In the genomic region with DNA sequence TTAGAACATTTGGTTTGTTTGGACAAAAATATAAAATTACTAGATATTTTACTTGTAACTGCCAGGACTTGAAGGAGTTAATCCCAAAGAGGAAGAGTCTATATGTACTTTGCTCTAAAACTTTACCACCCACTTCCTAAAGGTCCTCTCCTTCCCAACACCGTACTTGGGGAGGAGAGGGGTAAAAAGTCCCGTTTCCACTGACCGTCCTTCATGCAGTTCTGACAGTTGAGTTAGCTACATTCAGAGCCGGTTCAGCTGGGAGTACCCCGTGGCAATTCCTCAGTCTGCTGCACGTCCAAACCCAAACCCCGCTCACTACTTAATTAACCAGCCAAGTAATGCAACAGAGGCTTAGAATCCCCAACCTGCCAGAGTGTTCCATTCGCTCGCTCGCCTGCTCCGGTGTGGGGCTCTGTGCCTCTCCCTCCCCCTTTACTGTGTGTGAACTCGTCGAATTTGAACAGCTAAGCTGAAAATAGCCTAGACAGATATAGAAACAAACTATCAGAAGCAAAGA, we compare ENCODE assay signal across 7 cellular contexts.
A peak's percentile ranks its signal among the peaks of the same experiment; 100 is the strongest.
DNase-seq lines count a peak whose midpoint lies in the region; ATAC-seq and TF ChIP-seq lines count a peak whose summit lies in the region.

No MANE protein-coding gene starts in this region.

- TF ChIP-seq CTCF in OCI-LY1 (IDR thresholded peaks at IDR 0.05; ENCODE audit: low read length): no peak

- H4K20me1 ChIP-seq in OCI-LY1 (ENCODE audit: insufficient read depth, low read length): peaks cover 10% of the 10 kb centered on the region; the same call in 1 of the 2 replicates

- intact Hi-C loops in activated naive CD4-positive, alpha-beta T cell treated with anti-CD3 and anti-CD28 coated beads for 36 hours (cut with micrococcal nuclease): loop anchor here (1.0 to 5.0 kb wide), 15 partner anchors 14 to 1982 kb away; partner anchors contain the start of genes ARL6IP5 and UBA3
- intact Hi-C loops in Right ventricle myocardium inferior (cut with DNase I): loop anchor here (2.0 to 5.0 kb wide), 4 partner anchors 37 to 521 kb away; no protein-coding TSS in a partner anchor

- no peaks in the 10 kb centered on the region for H3K9me2 ChIP-seq in OCI-LY1 (ENCODE audit: low read depth, low read length)

- no peaks in the 10 kb centered on the region for H3K9me3 Mint-ChIP-seq in activated naive CD4-positive, alpha-beta T cell treated with anti-CD3 and anti-CD28 coated beads for 36 hours

- H3K27me3 Mint-ChIP-seq in activated naive CD4-positive, alpha-beta T cell treated with anti-CD3 and anti-CD28 coated beads for 36 hours (ENCODE audit: low read depth): no peaks in the 10 kb centered on the region

- peak overlapping the region; percentile 43 for H3K9ac ChIP-seq in OCI-LY1 (ENCODE audit: low read length)

- ATAC-seq in GM21423 (IDR thresholded peaks at IDR 0.05; ENCODE audit: unreplicated experiment) (peak; percentile 40), Right ventricle myocardium inferior (peak; percentile 43)

- H3K27ac ChIP-seq in OCI-LY1 (ENCODE audit: low read depth, low read length, poor library complexity, severe bottlenecking): peak overlapping the region; percentile 36

- H3F3A ChIP-seq in OCI-LY1 (ENCODE audit: insufficient read depth, low read length): 0 out of 2 replicates have a peak, but pooled peaks cover 3% of the 10 kb centered on the region

- DNase-seq in activated naive CD4-positive, alpha-beta T cell treated with anti-CD3 and anti-CD28 coated beads for 36 hours: peak; percentile 79
- DNase-seq in Right ventricle myocardium inferior (ENCODE audit: missing footprints) (peak; percentile 63), pons (ENCODE audit: low spot score) (peak; percentile 64), NCI-H226 (no peak), NCI-H2107 treated with DMSO at 0.1 percent for 48 hours (lab: John Stamatoyannopoulos, UW; ENCODE audit: unreplicated experiment) (no peak)

- peak overlapping the region; percentile 58 for H3K4me3 ChIP-seq in OCI-LY1 (ENCODE audit: low read depth, low read length, poor library complexity, severe bottlenecking)

- CTCF ChIA-PET in activated naive CD4-positive, alpha-beta T cell treated with anti-CD3 and anti-CD28 coated beads for 36 hours (lab: Charles Lee): interaction anchor here (1.1 to 1.6 kb wide), 6 partner anchors 10 to 522 kb away, joined by 3 to 5 read pairs (median 3); no protein-coding TSS in a partner anchor

- no peak overlapping the region for H2AFZ ChIP-seq in OCI-LY1 (ENCODE audit: low read length)

- peak overlapping the region; percentile 72 for H3K4me2 ChIP-seq in OCI-LY1 (ENCODE audit: low read length)

- H3K79me2 ChIP-seq in OCI-LY1 (ENCODE audit: insufficient read depth, low read length): peaks cover 67% of the 10 kb centered on the region

- H3K36me3 ChIP-seq in OCI-LY1 (ENCODE audit: insufficient read depth, low read length): peaks cover 13% of the 10 kb centered on the region; the same call in 1 of the 2 replicates

- peaks cover 49% of the 10 kb centered on the region for H3K4me1 Mint-ChIP-seq in activated naive CD4-positive, alpha-beta T cell treated with anti-CD3 and anti-CD28 coated beads for 36 hours (ENCODE audit: low read depth)

- no peak overlapping the region for H3K27ac Mint-ChIP-seq in activated naive CD4-positive, alpha-beta T cell treated with anti-CD3 and anti-CD28 coated beads for 36 hours

- H3K27me3 ChIP-seq in OCI-LY1 (ENCODE audit: insufficient read depth, low read length): no peaks in the 10 kb centered on the region

- H3K9me3 ChIP-seq in OCI-LY1 (ENCODE audit: low read length): no peaks in the 10 kb centered on the region

- H3K36me3 Mint-ChIP-seq in activated naive CD4-positive, alpha-beta T cell treated with anti-CD3 and anti-CD28 coated beads for 36 hours (ENCODE audit: low read depth): peaks cover 3% of the 10 kb centered on the region

- no peak overlapping the region for H3K4me3 Mint-ChIP-seq in activated naive CD4-positive, alpha-beta T cell treated with anti-CD3 and anti-CD28 coated beads for 36 hours

- H3K4me1 ChIP-seq in OCI-LY1 (ENCODE audit: insufficient read depth, low read length, severe bottlenecking): peaks cover 66% of the 10 kb centered on the region

Comparison
In these comparisons a context has a peak if more than half of its experiments do, and no peak if none do; other contexts are left out.
1. DNase-seq: peak in activated naive CD4-positive, alpha-beta T cell treated with anti-CD3 and anti-CD28 coated beads for 36 hours (single experiment), Right ventricle myocardium inferior (single experiment) and pons (single experiment); none in NCI-H226 (single experiment) and NCI-H2107 treated with DMSO at 0.1 percent for 48 hours (single experiment).